16 cellular contexts compared by ENCODE assay signal in the genomic region with DNA sequence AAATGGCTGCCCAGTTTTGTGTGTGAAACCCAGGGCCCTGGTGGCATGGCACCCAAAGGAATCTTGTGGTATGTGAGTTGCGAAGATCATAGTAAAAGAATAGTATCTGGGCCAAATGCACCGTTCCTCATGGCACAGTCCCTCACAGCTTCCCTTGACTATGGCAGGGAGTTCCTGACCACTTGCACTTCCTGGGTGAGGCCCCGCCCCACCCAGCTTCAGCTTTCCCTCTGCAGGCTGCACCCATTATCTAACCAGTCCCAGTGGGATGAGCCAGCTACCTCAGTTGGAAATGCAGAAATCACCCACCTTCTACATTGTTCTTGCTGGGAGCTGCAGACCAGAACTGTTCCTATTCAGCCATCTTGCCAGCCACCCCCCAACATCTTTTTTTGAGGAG.
DNase-seq lines count a peak whose midpoint lies in the region; ATAC-seq and TF ChIP-seq lines count a peak whose summit lies in the region.
"Had no signal": no experiment of that assay in that cellular context is flagged by ENCODE, and none has a peak within 500 bp of the region (broad histone marks: within the 10 kb centered on the region; RNA-seq: fewer than 3 reads in every experiment).

No MANE protein-coding gene starts in this region.

- H3K27me3 ChIP-seq in left lung (no peaks in the 10 kb centered on the region), gastrocnemius medialis (no peaks in the 10 kb centered on the region)

- in situ Hi-C loops in gastrocnemius medialis (cut with MboI; ENCODE audit: low sequenced_read_pairs in 4 of 4): no loop called here

- TF ChIP-seq CTCF in left lung (IDR thresholded peaks at IDR 0.05): no peak
- no peak for TF ChIP-seq CTCF in gastrocnemius medialis (IDR thresholded peaks at IDR 0.05 in 4 of 5, conservative IDR thresholded peaks at IDR 0.05 in 1 of 5)

- no peak overlapping the region for H3K27ac ChIP-seq in left lung
- H3K27ac ChIP-seq in gastrocnemius medialis: no peak overlapping the region
- H3K27ac ChIP-seq: 22Rv1, HL-60 had no signal

- H3K4me1 ChIP-seq in left lung: no peaks in the 10 kb centered on the region
- no peaks in the 10 kb centered on the region for H3K4me1 ChIP-seq in gastrocnemius medialis
- H3K4me1 ChIP-seq: Caco-2, HAP-1 had no signal

- DNase-seq in DMS53 (lab: John Stamatoyannopoulos, UW) (peak; percentile 26), DMS53 treated with DMSO at 0.1 percent for 48 hours (lab: John Stamatoyannopoulos, UW; ENCODE audit: unreplicated experiment) (no peak), NCI-H2029 (lab: John Stamatoyannopoulos, UW) (peak; percentile 11), left lung (no peak), cerebellar cortex (ENCODE audit: low spot score) (no peak), kidney tubule cell (ENCODE audit: low spot score) (no peak), gastrocnemius medialis (no peak)
- DNase-seq: CD8-positive, alpha-beta memory T cell; GF-D8; HFFc6; IMR-90; KBM-7 had no signal

- H3K9me3 ChIP-seq in left lung: peaks cover 0 to 17% of the 10 kb centered on the region in 2 donors
- no peaks in the 10 kb centered on the region for H3K9me3 ChIP-seq in gastrocnemius medialis
- H3K9me3 ChIP-seq: Caco-2, HAP-1 had no signal

- H3K36me3 ChIP-seq in left lung: no peaks in the 10 kb centered on the region
- H3K36me3 ChIP-seq in gastrocnemius medialis: no peaks in the 10 kb centered on the region
- H3K36me3 ChIP-seq: HAP-1 had no signal

- intact Hi-C loops in left lung (cut with DNase I): no loop called here
- intact Hi-C loops in gastrocnemius medialis (cut with DNase I; ENCODE audit: low total_unique reads): no loop called here

- TF ChIP-seq POLR2A in gastrocnemius medialis (IDR thresholded peaks at IDR 0.05): no peak

- ATAC-seq in left lung: peak; percentile 47
- ATAC-seq in gastrocnemius medialis: no peak

- H3K4me3 ChIP-seq in left lung (no peak overlapping the region), gastrocnemius medialis (no peak overlapping the region)
- H3K4me3 ChIP-seq: HAP-1 had no signal

Comparison
In these comparisons a context has a peak if more than half of its experiments do, and no peak if none do; other contexts are left out.
1. DNase-seq: peak in DMS53 (single experiment) and NCI-H2029 (single experiment); none in DMS53 treated with DMSO at 0.1 percent for 48 hours (single experiment), left lung (0 of 2), cerebellar cortex (single experiment), kidney tubule cell (single experiment) and gastrocnemius medialis (0 of 2).